Comparison of ENCODE assay signal across 1 cellular context in genomic region chr5:163459465-163459887, GRCh38.
TF ChIP-seq lines count a peak whose summit lies in the region.

No MANE protein-coding gene starts in this region.

TF ChIP-seq in HepG2, 621 proteins besides CTCF, POLR2A, EP300 and RAD21 (continued from another document):
- TF ChIP-seq, protein P1, sequence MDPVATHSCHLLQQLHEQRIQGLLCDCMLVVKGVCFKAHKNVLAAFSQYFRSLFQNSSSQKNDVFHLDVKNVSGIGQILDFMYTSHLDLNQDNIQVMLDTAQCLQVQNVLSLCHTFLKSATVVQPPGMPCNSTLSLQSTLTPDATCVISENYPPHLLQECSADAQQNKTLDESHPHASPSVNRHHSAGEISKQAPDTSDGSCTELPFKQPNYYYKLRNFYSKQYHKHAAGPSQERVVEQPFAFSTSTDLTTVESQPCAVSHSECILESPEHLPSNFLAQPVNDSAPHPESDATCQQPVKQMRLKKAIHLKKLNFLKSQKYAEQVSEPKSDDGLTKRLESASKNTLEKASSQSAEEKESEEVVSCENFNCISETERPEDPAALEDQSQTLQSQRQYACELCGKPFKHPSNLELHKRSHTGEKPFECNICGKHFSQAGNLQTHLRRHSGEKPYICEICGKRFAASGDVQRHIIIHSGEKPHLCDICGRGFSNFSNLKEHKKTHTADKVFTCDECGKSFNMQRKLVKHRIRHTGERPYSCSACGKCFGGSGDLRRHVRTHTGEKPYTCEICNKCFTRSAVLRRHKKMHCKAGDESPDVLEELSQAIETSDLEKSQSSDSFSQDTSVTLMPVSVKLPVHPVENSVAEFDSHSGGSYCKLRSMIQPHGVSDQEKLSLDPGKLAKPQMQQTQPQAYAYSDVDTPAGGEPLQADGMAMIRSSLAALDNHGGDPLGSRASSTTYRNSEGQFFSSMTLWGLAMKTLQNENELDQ (CRISPR knock-in tag; IDR thresholded peaks at IDR 0.05; ENCODE audit: borderline replicate concordance) = no peak
- TF ChIP-seq KDM5A (IDR thresholded peaks at IDR 0.05; ENCODE audit: borderline replicate concordance, low read length) = 0 out of 2 replicates have a peak, but pooled peaks have one; percentile 23
- 0 out of 2 replicates have a peak, but pooled peaks have one; percentile 66 for TF ChIP-seq ZNF253 (CRISPR knock-in tag; IDR thresholded peaks at IDR 0.05; ENCODE audit: borderline replicate concordance)
- TF ChIP-seq, protein P2, sequence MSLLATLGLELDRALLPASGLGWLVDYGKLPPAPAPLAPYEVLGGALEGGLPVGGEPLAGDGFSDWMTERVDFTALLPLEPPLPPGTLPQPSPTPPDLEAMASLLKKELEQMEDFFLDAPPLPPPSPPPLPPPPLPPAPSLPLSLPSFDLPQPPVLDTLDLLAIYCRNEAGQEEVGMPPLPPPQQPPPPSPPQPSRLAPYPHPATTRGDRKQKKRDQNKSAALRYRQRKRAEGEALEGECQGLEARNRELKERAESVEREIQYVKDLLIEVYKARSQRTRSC (CRISPR knock-in tag; IDR thresholded peaks at IDR 0.05; ENCODE audit: low read depth) = no peak
- no peak for TF ChIP-seq GPBP1L1 (CRISPR knock-in tag; IDR thresholded peaks at IDR 0.05)
- TF ChIP-seq, protein P3, sequence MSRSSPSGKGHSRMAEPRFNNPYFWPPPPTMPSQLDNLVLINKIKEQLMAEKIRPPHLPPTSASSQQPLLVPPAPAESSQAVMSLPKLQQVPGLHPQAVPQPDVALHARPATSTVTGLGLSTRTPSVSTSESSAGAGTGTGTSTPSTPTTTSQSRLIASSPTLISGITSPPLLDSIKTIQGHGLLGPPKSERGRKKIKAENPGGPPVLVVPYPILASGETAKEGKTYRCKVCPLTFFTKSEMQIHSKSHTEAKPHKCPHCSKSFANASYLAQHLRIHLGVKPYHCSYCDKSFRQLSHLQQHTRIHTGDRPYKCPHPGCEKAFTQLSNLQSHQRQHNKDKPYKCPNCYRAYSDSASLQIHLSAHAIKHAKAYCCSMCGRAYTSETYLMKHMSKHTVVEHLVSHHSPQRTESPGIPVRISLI (CRISPR knock-in tag; IDR thresholded peaks at IDR 0.05; ENCODE audit: borderline replicate concordance) = no peak
- no peak for TF ChIP-seq ZFP36 (IDR thresholded peaks at IDR 0.05; ENCODE audit: borderline replicate concordance, low read depth, low read length, partially characterized antibody)
